17 cellular contexts compared by ENCODE assay signal in the genomic region with DNA sequence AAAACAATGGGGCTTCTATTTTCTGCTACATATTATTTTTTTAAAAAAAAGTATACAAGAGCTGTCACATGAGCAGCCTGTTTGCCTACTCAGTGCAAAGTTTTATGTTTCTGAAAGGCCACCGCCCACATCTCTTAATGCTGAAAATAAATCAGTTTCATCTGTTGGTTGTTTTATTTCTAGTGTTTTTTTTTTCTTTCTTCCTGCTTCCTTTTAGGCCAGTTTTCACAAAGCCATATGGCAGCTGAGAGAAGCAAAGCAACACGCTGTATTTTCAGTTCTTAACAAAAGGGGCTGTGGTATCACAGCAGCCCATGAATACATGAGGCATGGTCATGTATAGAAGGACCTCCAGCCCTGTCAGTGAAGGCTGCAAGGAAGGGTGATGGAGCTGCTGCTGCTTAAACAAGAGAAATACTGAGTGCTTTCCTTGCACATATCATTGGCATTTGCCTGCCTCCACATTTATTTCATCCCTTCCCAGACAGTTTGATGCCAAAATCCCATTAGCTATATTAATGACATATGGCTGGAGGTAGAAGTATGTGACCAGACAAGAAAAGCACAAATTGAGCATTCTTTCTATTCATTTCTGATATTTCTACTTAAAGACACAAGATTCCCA.
A peak's percentile ranks its signal among the peaks of the same experiment; 100 is the strongest.
DNase-seq lines count a peak whose midpoint lies in the region; ATAC-seq and TF ChIP-seq lines count a peak whose summit lies in the region.
"Had no signal": no experiment of that assay in that cellular context is flagged by ENCODE, and none has a peak within 500 bp of the region (broad histone marks: within the 10 kb centered on the region; RNA-seq: fewer than 3 reads in every experiment).

No MANE protein-coding gene starts in this region.

- POLR2A ChIA-PET in SK-N-SH (lab: Yijun Ruan, JAX): no interaction called here

- intact Hi-C loops in testis (cut with DNase I; ENCODE audit: low total_unique reads): no loop called here

- H3F3A ChIP-seq in GM23248 (ENCODE audit: insufficient read depth): peaks cover 26% of the 10 kb centered on the region
- peaks cover 25% of the 10 kb centered on the region for H3F3A ChIP-seq in SK-N-SH (replicated peaks; ENCODE audit: insufficient read depth)

- no peak for ATAC-seq in GM19455 (IDR thresholded peaks at IDR 0.05; ENCODE audit: unreplicated experiment)
- ATAC-seq: activated CD8-positive, alpha-beta T cell treated with anti-CD3 and anti-CD28 coated beads for 36 hours; gastrocnemius medialis had no signal

- CTCF ChIA-PET in SK-N-SH (lab: Yijun Ruan, JAX): interaction anchor here (0.9 to 1.1 kb wide), 3 partner anchors 8 to 172 kb away, joined by 3 read pairs; no protein-coding TSS in a partner anchor

- H3K79me2 ChIP-seq in GM23248 (ENCODE audit: insufficient read depth) (no peaks in the 10 kb centered on the region), SK-N-SH (ENCODE audit: insufficient read depth) (no peaks in the 10 kb centered on the region)

- TF ChIP-seq EP300 in SK-N-SH (IDR thresholded peaks at IDR 0.05; ENCODE audit: borderline replicate concordance in 1 of 2, low read depth in 1 of 2, low read length in 1 of 2): peak; percentile 77 to 85

- in situ Hi-C loops in GM23248 (cut with MboI): no loop called here

- H4K20me1 ChIP-seq in GM23248 (ENCODE audit: insufficient read depth): no peaks in the 10 kb centered on the region
- no peaks in the 10 kb centered on the region for H4K20me1 ChIP-seq in SK-N-SH (ENCODE audit: insufficient read depth)

- H3K9me2 ChIP-seq in GM23248 (ENCODE audit: insufficient read depth) (no peaks in the 10 kb centered on the region), SK-N-SH (no peaks in the 10 kb centered on the region)

- TF ChIP-seq POLR2A in testis (IDR thresholded peaks at IDR 0.05): no peak

- peak; percentile 64 for DNase-seq in GM23248
- DNase-seq in SK-N-SH: peak; percentile 18
- DNase-seq in foreskin melanocyte: peak; percentile 72
- peak; percentile 51 for DNase-seq in testis
- no peak for DNase-seq in globus pallidus (ENCODE audit: low spot score)
- no peak for DNase-seq in stimulated activated naive CD4-positive, alpha-beta T cell treated with Interleukin-2 at 50 U/mL for 16 hours (lab: John Stamatoyannopoulos, UW)
- no peak for DNase-seq in retina
- DNase-seq: activated CD8-positive, alpha-beta T cell treated with anti-CD3 and anti-CD28 coated beads for 36 hours; activated effector memory CD4-positive, alpha-beta T cell treated with anti-CD3 and anti-CD28 coated beads, Interleukin-2, amount 50 U/mL, for 16 hours; CD8-positive, alpha-beta memory T cell; dorsolateral prefrontal cortex; gastrocnemius medialis; NCI-H1092; NCI-H226 had no signal

- H3K36me3 ChIP-seq in GM23248 (ENCODE audit: low read depth): no peaks in the 10 kb centered on the region
- H3K36me3 ChIP-seq in SK-N-SH (replicated peaks in 1 of 2; ENCODE audit: control insufficient read depth in 1 of 2, insufficient read depth in 2 of 2, low read length in 1 of 2): no peaks in the 10 kb centered on the region
- H3K36me3 ChIP-seq in testis (ENCODE audit: low read depth, missing control alignments): no peaks in the 10 kb centered on the region
- H3K36me3 ChIP-seq: ascending aorta, gastrocnemius medialis, tibial nerve had no signal

- TF ChIP-seq CTCF in SK-N-SH (IDR thresholded peaks at IDR 0.05) (no peak), testis (IDR thresholded peaks at IDR 0.05) (no peak)

- peak overlapping the region; percentile 8 for H3K9ac ChIP-seq in GM23248
- H3K9ac ChIP-seq in SK-N-SH: peak overlapping the region; percentile 8; the same call in 1 of the 2 replicates

- H3K27me3 ChIP-seq in GM23248 (replicated peaks; ENCODE audit: insufficient read depth): no peaks in the 10 kb centered on the region
- H3K27me3 ChIP-seq in SK-N-SH (ENCODE audit: insufficient read depth): no peaks in the 10 kb centered on the region
- H3K27me3 ChIP-seq in testis: no peaks in the 10 kb centered on the region
- H3K27me3 ChIP-seq: ascending aorta, dorsolateral prefrontal cortex, gastrocnemius medialis, tibial nerve had no signal

- H3K27ac ChIP-seq in GM23248 (peak overlapping the region; percentile 36), SK-N-SH (ENCODE audit: low read depth in 2 of 2, low read length in 1 of 2) (peak overlapping the region; percentile 81 to 95), testis (no peak overlapping the region)
- H3K27ac ChIP-seq: ascending aorta, dorsolateral prefrontal cortex, gastrocnemius medialis, tibial nerve had no signal

- no peaks in the 10 kb centered on the region for H3K9me3 ChIP-seq in GM23248 (ENCODE audit: low read depth)
- no peaks in the 10 kb centered on the region for H3K9me3 ChIP-seq in SK-N-SH
- no peaks in the 10 kb centered on the region for H3K9me3 ChIP-seq in testis
- H3K9me3 ChIP-seq: ascending aorta, gastrocnemius medialis, tibial nerve had no signal

- 12 to 13% methylated on average over 2 of the region's 2 CpGs for WGBS in GM23248 (ENCODE audit: low coverage in 1 of 2, low lambda C conversion rate in 2 of 2, missing lambda C conversion rate in 2 of 2), 2 experiments
- WGBS in SK-N-SH (ENCODE audit: low lambda C conversion rate): 23% methylated on average over 2 of the region's 2 CpGs
- WGBS in testis, 2 donors: 42 to 50% methylated on average over 2 of the region's 2 CpGs

- TF ChIP-seq RAD21 in SK-N-SH (IDR thresholded peaks at IDR 0.05; ENCODE audit: low read length): peak; percentile 19

- H3K4me2 ChIP-seq in GM23248 (ENCODE audit: unreplicated experiment): peak overlapping the region; percentile 70
- peak overlapping the region; percentile 50; the same call in 1 of the 2 replicates for H3K4me2 ChIP-seq in SK-N-SH

- H3K4me3 ChIP-seq in GM23248 (peak overlapping the region; percentile 35), SK-N-SH (ENCODE audit: low read depth in 2 of 2, low read length in 1 of 2) (peak overlapping the region in 1 of 2 experiments; percentile 12; a peak in 2 of 4 replicates), testis (no peak overlapping the region)
- H3K4me3 ChIP-seq: ascending aorta, dorsolateral prefrontal cortex, gastrocnemius medialis, tibial nerve had no signal

- H3K4me1 ChIP-seq in GM23248 (ENCODE audit: insufficient read depth) (peaks cover 31% of the 10 kb centered on the region), SK-N-SH (ENCODE audit: control insufficient read depth in 1 of 2, insufficient read depth in 2 of 2, low read depth in 1 of 2, low read length in 1 of 2) (peaks cover 3 to 14% of the 10 kb centered on the region in 2 experiments), testis (peaks cover 3% of the 10 kb centered on the region)
- H3K4me1 ChIP-seq: gastrocnemius medialis had no signal

- H2AFZ ChIP-seq in GM23248 (peak overlapping the region; percentile 80), SK-N-SH (ENCODE audit: low read depth) (peak overlapping the region; percentile 56)

TF ChIP-seq in SK-N-SH, 30 proteins besides CTCF, POLR2A, EP300 and RAD21 (continues in another document):
- peak; percentile 81 for TF ChIP-seq NFIC (IDR thresholded peaks at IDR 0.05; ENCODE audit: borderline replicate concordance)
- TF ChIP-seq RCOR1 (IDR thresholded peaks at IDR 0.05; ENCODE audit: low read length): no peak
- peak; percentile 91 for TF ChIP-seq TCF12 (IDR thresholded peaks at IDR 0.05)
- TF ChIP-seq, protein P1, sequence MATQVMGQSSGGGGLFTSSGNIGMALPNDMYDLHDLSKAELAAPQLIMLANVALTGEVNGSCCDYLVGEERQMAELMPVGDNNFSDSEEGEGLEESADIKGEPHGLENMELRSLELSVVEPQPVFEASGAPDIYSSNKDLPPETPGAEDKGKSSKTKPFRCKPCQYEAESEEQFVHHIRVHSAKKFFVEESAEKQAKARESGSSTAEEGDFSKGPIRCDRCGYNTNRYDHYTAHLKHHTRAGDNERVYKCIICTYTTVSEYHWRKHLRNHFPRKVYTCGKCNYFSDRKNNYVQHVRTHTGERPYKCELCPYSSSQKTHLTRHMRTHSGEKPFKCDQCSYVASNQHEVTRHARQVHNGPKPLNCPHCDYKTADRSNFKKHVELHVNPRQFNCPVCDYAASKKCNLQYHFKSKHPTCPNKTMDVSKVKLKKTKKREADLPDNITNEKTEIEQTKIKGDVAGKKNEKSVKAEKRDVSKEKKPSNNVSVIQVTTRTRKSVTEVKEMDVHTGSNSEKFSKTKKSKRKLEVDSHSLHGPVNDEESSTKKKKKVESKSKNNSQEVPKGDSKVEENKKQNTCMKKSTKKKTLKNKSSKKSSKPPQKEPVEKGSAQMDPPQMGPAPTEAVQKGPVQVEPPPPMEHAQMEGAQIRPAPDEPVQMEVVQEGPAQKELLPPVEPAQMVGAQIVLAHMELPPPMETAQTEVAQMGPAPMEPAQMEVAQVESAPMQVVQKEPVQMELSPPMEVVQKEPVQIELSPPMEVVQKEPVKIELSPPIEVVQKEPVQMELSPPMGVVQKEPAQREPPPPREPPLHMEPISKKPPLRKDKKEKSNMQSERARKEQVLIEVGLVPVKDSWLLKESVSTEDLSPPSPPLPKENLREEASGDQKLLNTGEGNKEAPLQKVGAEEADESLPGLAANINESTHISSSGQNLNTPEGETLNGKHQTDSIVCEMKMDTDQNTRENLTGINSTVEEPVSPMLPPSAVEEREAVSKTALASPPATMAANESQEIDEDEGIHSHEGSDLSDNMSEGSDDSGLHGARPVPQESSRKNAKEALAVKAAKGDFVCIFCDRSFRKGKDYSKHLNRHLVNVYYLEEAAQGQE (IDR thresholded peaks at IDR 0.05; ENCODE audit: low read depth, low read length): no peak
- TF ChIP-seq, protein P2, sequence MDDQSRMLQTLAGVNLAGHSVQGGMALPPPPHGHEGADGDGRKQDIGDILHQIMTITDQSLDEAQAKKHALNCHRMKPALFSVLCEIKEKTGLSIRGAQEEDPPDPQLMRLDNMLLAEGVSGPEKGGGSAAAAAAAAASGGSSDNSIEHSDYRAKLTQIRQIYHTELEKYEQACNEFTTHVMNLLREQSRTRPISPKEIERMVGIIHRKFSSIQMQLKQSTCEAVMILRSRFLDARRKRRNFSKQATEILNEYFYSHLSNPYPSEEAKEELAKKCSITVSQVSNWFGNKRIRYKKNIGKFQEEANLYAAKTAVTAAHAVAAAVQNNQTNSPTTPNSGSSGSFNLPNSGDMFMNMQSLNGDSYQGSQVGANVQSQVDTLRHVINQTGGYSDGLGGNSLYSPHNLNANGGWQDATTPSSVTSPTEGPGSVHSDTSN (IDR thresholded peaks at IDR 0.05): peak; percentile 88
- TF ChIP-seq FOSL2 (IDR thresholded peaks at IDR 0.05; ENCODE audit: borderline replicate concordance, low read depth): peak; percentile 30; the same call in 1 of the 2 replicates
- no peak for TF ChIP-seq NRF1 (IDR thresholded peaks at IDR 0.05; ENCODE audit: low read depth, low read length)

Comparison
In these comparisons a context has a peak if more than half of its experiments do, and no peak if none do; other contexts are left out.
1. DNase-seq: peak in GM23248 (single experiment), SK-N-SH (single experiment), foreskin melanocyte (single experiment) and testis (single experiment); none in globus pallidus (single experiment), stimulated activated naive CD4-positive, alpha-beta T cell treated with Interleukin-2 at 50 U/mL for 16 hours (single experiment) and retina (single experiment).
2. H3K27ac ChIP-seq: peak in GM23248 (single experiment) and SK-N-SH (2 of 2); none in testis (0 of 2).